8 cellular contexts compared by ENCODE assay signal in the genomic region with DNA sequence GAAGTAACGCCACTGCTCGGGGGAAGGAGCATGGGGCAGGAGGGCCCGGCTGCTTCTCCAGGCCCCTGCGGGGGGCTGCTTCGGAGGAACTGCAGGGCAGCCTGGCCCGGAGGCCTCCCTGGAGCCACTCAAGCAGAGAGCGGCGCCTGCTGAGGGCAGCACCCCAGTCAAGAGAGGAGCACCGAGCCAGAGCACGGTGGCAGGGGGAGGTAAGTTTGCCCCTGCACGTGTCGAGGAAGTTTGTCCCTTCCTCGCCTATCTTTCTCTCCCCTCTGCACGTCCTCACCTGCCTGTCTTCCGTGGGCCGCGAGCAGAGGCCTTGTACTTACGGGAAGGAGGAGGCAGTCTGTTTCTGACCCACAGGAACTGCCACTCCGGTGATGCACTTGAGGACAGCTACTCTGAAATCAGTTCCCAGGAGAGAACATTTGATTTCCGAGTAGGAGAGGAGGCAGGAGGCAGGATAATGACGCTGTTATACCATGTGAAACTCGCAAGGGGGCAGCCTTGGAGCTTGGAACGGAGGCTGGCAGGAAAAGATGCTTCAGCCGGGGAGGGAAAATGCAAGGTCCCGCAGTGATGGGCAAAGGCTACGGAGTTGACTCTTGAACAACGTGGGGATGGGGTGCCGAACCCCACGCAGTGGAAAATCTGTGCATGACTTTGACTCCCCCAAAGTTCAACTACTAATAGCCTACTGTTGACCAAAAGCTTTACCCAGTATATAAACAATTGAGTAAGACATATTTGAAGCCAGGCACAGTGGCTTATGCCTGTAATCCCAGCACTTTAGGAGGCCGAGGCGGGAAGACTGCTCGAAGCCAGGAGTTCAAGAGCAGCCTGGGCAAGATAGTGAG. TPM values are rescaled to one million over a fixed set of nuclear protein-coding genes. Genes with fewer than 3 reads are reported as not detected.
DNase-seq lines count a peak whose midpoint lies in the region; ATAC-seq and TF ChIP-seq lines count a peak whose summit lies in the region.

No MANE protein-coding gene starts in this region.

- H3K4me3 ChIP-seq in LNCaP clone FGC (ENCODE audit: low read depth, low read length) (no peak overlapping the region), suprapubic skin (no peak overlapping the region)

- TF ChIP-seq POLR2A in suprapubic skin (IDR thresholded peaks at IDR 0.05): no peak

- intact Hi-C loops in activated T-helper 2 cell treated with anti-CD3 and anti-CD28 coated beads, Interferon-gamma antibody, Interleukin-2, Interleukin-4, amounts not matched to agents 10 μg/mL and 5 μg/mL and 100 μg/mL, durations not matched to agents 14 hours and 24 hours and 36 hours (cut with micrococcal nuclease): loop anchor here (1.0 kb wide), 2 partner anchors 116 to 143 kb away; no protein-coding TSS in a partner anchor

- TF ChIP-seq CTCF in LNCaP clone FGC (IDR thresholded peaks at IDR 0.05; ENCODE audit: control insufficient read depth, extremely low read depth, insufficient read depth): peak; percentile 92
- peak; percentile 95 for TF ChIP-seq CTCF in foreskin keratinocyte (conservative IDR thresholded peaks at IDR 0.05)
- peak; percentile 75 to 81 for TF ChIP-seq CTCF in suprapubic skin (IDR thresholded peaks at IDR 0.05)

- no peaks in the 10 kb centered on the region for H3K36me3 Mint-ChIP-seq in activated T-helper 2 cell treated with anti-CD3 and anti-CD28 coated beads, Interferon-gamma antibody, Interleukin-2, Interleukin-4, amounts not matched to agents 10 μg/mL and 5 μg/mL and 100 μg/mL, durations not matched to agents 14 hours and 24 hours and 36 hours (ENCODE audit: low read depth)

- no peaks in the 10 kb centered on the region for H3K9me3 ChIP-seq in suprapubic skin

- peaks cover 15% of the 10 kb centered on the region for H3K4me1 Mint-ChIP-seq in activated T-helper 2 cell treated with anti-CD3 and anti-CD28 coated beads, Interferon-gamma antibody, Interleukin-2, Interleukin-4, amounts not matched to agents 10 μg/mL and 5 μg/mL and 100 μg/mL, durations not matched to agents 14 hours and 24 hours and 36 hours (ENCODE audit: low read depth)

- H3K4me1 ChIP-seq in foreskin keratinocyte (no peaks in the 10 kb centered on the region), suprapubic skin (peaks cover 10% of the 10 kb centered on the region)

- no peak overlapping the region for H3K4me3 Mint-ChIP-seq in activated T-helper 2 cell treated with anti-CD3 and anti-CD28 coated beads, Interferon-gamma antibody, Interleukin-2, Interleukin-4, amounts not matched to agents 10 μg/mL and 5 μg/mL and 100 μg/mL, durations not matched to agents 14 hours and 24 hours and 36 hours (ENCODE audit: low read depth)

- H3K27ac ChIP-seq in foreskin keratinocyte (no peak overlapping the region), suprapubic skin (no peak overlapping the region)

- peak; percentile 86 for DNase-seq in Daoy (ENCODE audit: low read depth)
- DNase-seq in LNCaP clone FGC (ENCODE audit: low read depth): peak; percentile 33
- DNase-seq in RPMI7951 (ENCODE audit: low read depth): peak; percentile 63
- peak; percentile 51 for DNase-seq in activated T-helper 2 cell treated with anti-CD3 and anti-CD28 coated beads, Interferon-gamma antibody, Interleukin-2, Interleukin-4, amounts not matched to agents 10 μg/mL and 5 μg/mL and 100 μg/mL, durations not matched to agents 14 hours and 24 hours and 36 hours (ENCODE audit: low spot score)
- peak; percentile 51 to 77 for DNase-seq in foreskin keratinocyte
- DNase-seq in non-pigmented ciliary epithelial cell (ENCODE audit: low read depth): peak; percentile 20
- peak in 1 of 2 donors; percentile 70 for DNase-seq in suprapubic skin (ENCODE audit: low spot score in 2 of 2)

- H3K27ac Mint-ChIP-seq in activated T-helper 2 cell treated with anti-CD3 and anti-CD28 coated beads, Interferon-gamma antibody, Interleukin-2, Interleukin-4, amounts not matched to agents 10 μg/mL and 5 μg/mL and 100 μg/mL, durations not matched to agents 14 hours and 24 hours and 36 hours: peak overlapping the region; percentile 33

- ATAC-seq in foreskin keratinocyte (peak; percentile 72), GM19351 (IDR thresholded peaks at IDR 0.05; ENCODE audit: unreplicated experiment) (no peak)

- no peaks in the 10 kb centered on the region for H3K36me3 ChIP-seq in suprapubic skin

- TF ChIP-seq EP300 in suprapubic skin (IDR thresholded peaks at IDR 0.05): no peak

- WGBS in suprapubic skin: 20% methylated on average over 25 of the region's 32 CpGs

- no peaks in the 10 kb centered on the region for H3K9me3 Mint-ChIP-seq in activated T-helper 2 cell treated with anti-CD3 and anti-CD28 coated beads, Interferon-gamma antibody, Interleukin-2, Interleukin-4, amounts not matched to agents 10 μg/mL and 5 μg/mL and 100 μg/mL, durations not matched to agents 14 hours and 24 hours and 36 hours

- H3K27me3 ChIP-seq in foreskin keratinocyte: peaks cover 6% of the 10 kb centered on the region
- H3K27me3 ChIP-seq in suprapubic skin: peaks cover 21% of the 10 kb centered on the region

- no peaks in the 10 kb centered on the region for H3K27me3 Mint-ChIP-seq in activated T-helper 2 cell treated with anti-CD3 and anti-CD28 coated beads, Interferon-gamma antibody, Interleukin-2, Interleukin-4, amounts not matched to agents 10 μg/mL and 5 μg/mL and 100 μg/mL, durations not matched to agents 14 hours and 24 hours and 36 hours (ENCODE audit: low read depth)

RNA-seq across cellular contexts. Expression of a gene that starts 5.0 kb away (rescaled TPM):
- total RNA-seq in Daoy (2014; rRNA removed; shearing (Covaris generic)): not detected in 2 replicates
- not detected in 2 replicates for total RNA-seq in RPMI7951 (2014; rRNA removed; shearing (Covaris generic))
- 0.09 and 0.21 TPM in 2 replicates for total RNA-seq in activated T-helper 2 cell treated with anti-CD3 and anti-CD28 coated beads, Interferon-gamma antibody, Interleukin-2, Interleukin-4, amounts not matched to agents 10 μg/mL and 5 μg/mL and 100 μg/mL, durations not matched to agents 14 hours and 24 hours and 36 hours
- total RNA-seq in foreskin keratinocyte (not detected in 2 replicates), suprapubic skin (not detected)
- polyA plus RNA-seq in foreskin keratinocyte: not detected in 2 replicates

RNA-seq across cellular contexts. Expression of a gene that starts 5.6 kb away (rescaled TPM):
- total RNA-seq in Daoy (2014; rRNA removed; shearing (Covaris generic)): not detected in 2 replicates
- not detected in 2 replicates for total RNA-seq in RPMI7951 (2014; rRNA removed; shearing (Covaris generic))
- total RNA-seq in activated T-helper 2 cell treated with anti-CD3 and anti-CD28 coated beads, Interferon-gamma antibody, Interleukin-2, Interleukin-4, amounts not matched to agents 10 μg/mL and 5 μg/mL and 100 μg/mL, durations not matched to agents 14 hours and 24 hours and 36 hours: 0.92 and 1.2 TPM in 2 replicates
- total RNA-seq in foreskin keratinocyte: not detected in 2 replicates
- polyA plus RNA-seq in foreskin keratinocyte: not detected in 2 replicates
- total RNA-seq in suprapubic skin: not detected

RNA-seq across cellular contexts. Expression of a gene that starts 18.2 kb away (rescaled TPM):
- not detected in 2 replicates for total RNA-seq in Daoy (2014; rRNA removed; shearing (Covaris generic))
- total RNA-seq in RPMI7951 (2014; rRNA removed; shearing (Covaris generic)): not detected in 2 replicates
- 0.18 and 0.51 TPM in 2 replicates for total RNA-seq in activated T-helper 2 cell treated with anti-CD3 and anti-CD28 coated beads, Interferon-gamma antibody, Interleukin-2, Interleukin-4, amounts not matched to agents 10 μg/mL and 5 μg/mL and 100 μg/mL, durations not matched to agents 14 hours and 24 hours and 36 hours
- not detected in 2 replicates for total RNA-seq in foreskin keratinocyte
- not detected in 2 replicates for polyA plus RNA-seq in foreskin keratinocyte
- not detected for total RNA-seq in suprapubic skin

RNA-seq across cellular contexts. Expression of a gene that starts 23.7 kb away (rescaled TPM):
- not detected in 2 replicates for total RNA-seq in Daoy (2014; rRNA removed; shearing (Covaris generic))
- total RNA-seq in RPMI7951 (2014; rRNA removed; shearing (Covaris generic)): 0.20 and 0.24 TPM in 2 replicates
- total RNA-seq in activated T-helper 2 cell treated with anti-CD3 and anti-CD28 coated beads, Interferon-gamma antibody, Interleukin-2, Interleukin-4, amounts not matched to agents 10 μg/mL and 5 μg/mL and 100 μg/mL, durations not matched to agents 14 hours and 24 hours and 36 hours: 4.0 and 5.5 TPM in 2 replicates
- total RNA-seq in foreskin keratinocyte: not detected in 2 replicates
- not detected in 2 replicates for polyA plus RNA-seq in foreskin keratinocyte
- total RNA-seq in suprapubic skin: not detected
